Comparison of ENCODE assay signal across 20 cellular contexts in genomic region chr2:238655131-238655860, GRCh38.
"Had no signal": no experiment of that assay in that cellular context is flagged by ENCODE, and none has a peak within 500 bp of the region (broad histone marks: within the 10 kb centered on the region; RNA-seq: fewer than 3 reads in every experiment).

No MANE protein-coding gene starts in this region.

- H3K27ac Mint-ChIP-seq: activated CD4-positive, alpha-beta memory T cell treated with anti-CD3 and anti-CD28 coated beads, Interleukin-2, amount 10 ng/mL, durations not matched to agents 7 days and 5 days; activated CD4-positive, alpha-beta T cell treated with anti-CD3 and anti-CD28 coated beads for 36 hours; activated T-cell treated with anti-CD3 and anti-CD28 coated beads, Interleukin-2, amount 50 U/mL, for 72 hours; memory B cell; naive thymus-derived CD4-positive, alpha-beta T cell; T-helper 2 cell treated with Interferon-gamma antibody and Interleukin-4, amounts not matched to agents 5 μg/mL and 100 μg/mL, for 36 hours; WTC11 had no signal

- H3K27me3 ChIP-seq: brain microvascular endothelial cell, colonic mucosa, pancreas, thyroid gland had no signal

- H3K4me1 Mint-ChIP-seq: activated CD4-positive, alpha-beta memory T cell treated with anti-CD3 and anti-CD28 coated beads, Interleukin-2, amount 10 ng/mL, durations not matched to agents 7 days and 5 days; activated CD4-positive, alpha-beta T cell treated with anti-CD3 and anti-CD28 coated beads for 36 hours; central memory CD8-positive, alpha-beta T cell; memory B cell; naive thymus-derived CD4-positive, alpha-beta T cell had no signal

- H3K9me3 Mint-ChIP-seq: activated CD4-positive, alpha-beta memory T cell treated with anti-CD3 and anti-CD28 coated beads, Interleukin-2, amount 10 ng/mL, durations not matched to agents 7 days and 5 days; activated T-cell treated with anti-CD3 and anti-CD28 coated beads, Interleukin-2, amount 50 U/mL, for 72 hours; central memory CD8-positive, alpha-beta T cell; memory B cell; naive thymus-derived CD4-positive, alpha-beta T cell; T-helper 2 cell treated with Interferon-gamma antibody and Interleukin-4, amounts not matched to agents 5 μg/mL and 100 μg/mL, for 36 hours had no signal

- H3K36me3 ChIP-seq: brain microvascular endothelial cell, colonic mucosa, pancreas, thyroid gland had no signal

- H3K4me3 Mint-ChIP-seq: activated CD4-positive, alpha-beta memory T cell treated with anti-CD3 and anti-CD28 coated beads, Interleukin-2, amount 10 ng/mL, durations not matched to agents 7 days and 5 days; activated CD4-positive, alpha-beta T cell treated with anti-CD3 and anti-CD28 coated beads for 36 hours; activated T-cell treated with anti-CD3 and anti-CD28 coated beads, Interleukin-2, amount 50 U/mL, for 72 hours; central memory CD8-positive, alpha-beta T cell; memory B cell; naive thymus-derived CD4-positive, alpha-beta T cell; T-helper 2 cell treated with Interferon-gamma antibody and Interleukin-4, amounts not matched to agents 5 μg/mL and 100 μg/mL, for 36 hours; WTC11 had no signal

- H3K36me3 Mint-ChIP-seq: memory B cell; naive thymus-derived CD4-positive, alpha-beta T cell; WTC11 had no signal

- H3K9me3 ChIP-seq: colonic mucosa, mucosa of descending colon, pancreas, thyroid gland had no signal

- H3K4me1 ChIP-seq: colonic mucosa, pancreas, thyroid gland had no signal

- H3K27ac ChIP-seq: brain microvascular endothelial cell, colonic mucosa, pancreas, thyroid gland had no signal

- DNase-seq: activated CD4-positive, alpha-beta memory T cell treated with anti-CD3 and anti-CD28 coated beads, Interleukin-2, amount 10 ng/mL, durations not matched to agents 7 days and 5 days; activated CD4-positive, alpha-beta T cell treated with anti-CD3 and anti-CD28 coated beads for 36 hours; activated effector memory CD4-positive, alpha-beta T cell treated with anti-CD3 and anti-CD28 coated beads, Interleukin-2, amount 50 U/mL, for 16 hours; activated naive CD4-positive, alpha-beta T cell treated with anti-CD3 and anti-CD28 coated beads, Interleukin-2, amount 50 U/mL, for 16 hours; activated T-cell treated with anti-CD3 and anti-CD28 coated beads, Interleukin-2, amount 50 U/mL, for 72 hours; aorta; brain microvascular endothelial cell; colonic mucosa; erythroblast; left ventricle myocardium superior; mucosa of descending colon; naive thymus-derived CD4-positive, alpha-beta T cell; pancreas; stimulated activated CD8-positive, alpha-beta memory T cell treated with anti-CD3 and anti-CD28 coated beads, Interleukin-4, amount 100 ng/mL, for 48 hours; stimulated activated naive CD4-positive, alpha-beta T cell; thyroid gland had no signal

- H3K4me3 ChIP-seq: colonic mucosa, mucosa of descending colon, pancreas, thyroid gland had no signal

- ATAC-seq: activated CD4-positive, alpha-beta T cell treated with anti-CD3 and anti-CD28 coated beads for 36 hours; activated T-cell treated with anti-CD3 and anti-CD28 coated beads, Interleukin-2, amount 50 U/mL, for 72 hours; left ventricle myocardium superior; mucosa of descending colon; naive thymus-derived CD4-positive, alpha-beta T cell; pancreas; WTC11 had no signal
